Comparison of ENCODE assay signal across 7 cellular contexts in the genomic region with DNA sequence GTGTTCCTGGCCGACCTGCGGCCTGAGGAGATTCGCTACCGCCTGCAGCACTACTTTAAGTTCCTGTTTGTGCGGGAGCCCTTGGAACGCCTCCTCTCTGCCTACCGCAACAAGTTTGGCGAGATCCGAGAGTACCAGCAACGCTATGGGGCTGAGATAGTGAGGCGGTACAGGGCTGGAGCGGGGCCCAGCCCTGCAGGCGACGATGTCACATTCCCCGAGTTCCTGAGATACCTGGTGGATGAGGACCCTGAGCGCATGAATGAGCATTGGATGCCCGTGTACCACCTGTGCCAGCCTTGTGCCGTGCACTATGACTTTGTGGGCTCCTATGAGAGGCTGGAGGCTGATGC. TPM values are rescaled to one million over a fixed set of nuclear protein-coding genes. Genes with fewer than 3 reads are reported as not detected.
DNase-seq lines count a peak whose midpoint lies in the region; ATAC-seq, FAIRE-seq and TF ChIP-seq lines count a peak whose summit lies in the region.

No MANE protein-coding gene starts in this region.

- DNase-seq in activated B cell treated with CpG ODN at 0.5 μM for 24 hours (peak; percentile 23), fibroblast of lung (ENCODE audit: low read depth in 2 of 2) (peak in 1 of 2 donors; percentile 19), neural crest cell (ENCODE audit: low read depth, low spot score) (no peak), GM12891 (ENCODE audit: insufficient read length, low spot score) (no peak), anterior cingulate cortex (lab: John Stamatoyannopoulos, UW) (no peak)

- H4K20me1 ChIP-seq in fibroblast of lung (ENCODE audit: control insufficient read depth, extremely low read depth, insufficient read depth, low read length) = no peaks in the 10 kb centered on the region

- peak overlapping the region; percentile 91 for H2AFZ ChIP-seq in fibroblast of lung (ENCODE audit: low read length)

- peak overlapping the region; percentile 73 for H3K9ac ChIP-seq in fibroblast of lung (ENCODE audit: insufficient read depth, low read length)

- H3K4me1 Mint-ChIP-seq in activated B cell treated with CpG ODN at 0.5 μM for 24 hours (peaks cover 10% of the 10 kb centered on the region), neural crest cell (peaks cover 28% of the 10 kb centered on the region)

- no peak for TF ChIP-seq CTCF in activated B cell treated with CpG ODN at 0.5 μM for 24 hours (IDR thresholded peaks at IDR 0.05)
- no peak for TF ChIP-seq CTCF in fibroblast of lung (conservative IDR thresholded peaks at IDR 0.05 in 1 of 2, IDR thresholded peaks at IDR 0.05 in 1 of 2; ENCODE audit: low read depth in 1 of 2, low read length in 2 of 2)
- no peak for TF ChIP-seq CTCF in neural crest cell (conservative IDR thresholded peaks at IDR 0.05)

- peak overlapping the region; percentile 54 for H3K27ac ChIP-seq in fibroblast of lung (ENCODE audit: insufficient read depth, low read length)

- peak overlapping the region; percentile 76 for H3K27ac Mint-ChIP-seq in activated B cell treated with CpG ODN at 0.5 μM for 24 hours
- peak overlapping the region; percentile 95 for H3K27ac Mint-ChIP-seq in neural crest cell (ENCODE audit: unreplicated experiment)

- TF ChIP-seq POLR2A in GM18505 (IDR thresholded peaks at IDR 0.05; ENCODE audit: borderline replicate concordance, extremely low read depth, insufficient read depth, insufficient read length) (no peak), GM12891 (IDR thresholded peaks at IDR 0.05; ENCODE audit: low read depth, low read length) (no peak)

- CTCF ChIA-PET in activated B cell treated with CpG ODN at 0.5 μM for 24 hours (lab: Charles Lee) = no interaction called here

- ATAC-seq in GM18505 (IDR thresholded peaks at IDR 0.05; ENCODE audit: unreplicated experiment) (peak; percentile 13), HG03095 (IDR thresholded peaks at IDR 0.05; ENCODE audit: unreplicated experiment) (peak; percentile 13), activated B cell treated with CpG ODN at 0.5 μM for 24 hours (ENCODE audit: low read depth) (peak; percentile 16)

- H3K36me3 ChIP-seq in fibroblast of lung (ENCODE audit: control insufficient read depth, insufficient read depth, low read length) = no peaks in the 10 kb centered on the region

- H3K27me3 Mint-ChIP-seq in activated B cell treated with CpG ODN at 0.5 μM for 24 hours (no peaks in the 10 kb centered on the region), neural crest cell (ENCODE audit: low read depth) (no peaks in the 10 kb centered on the region)

- POLR2A ChIA-PET in activated B cell treated with CpG ODN at 0.5 μM for 24 hours (lab: Charles Lee) = interaction anchor here (0.5 kb wide), 1 partner anchor 23 kb away, joined by 3 read pairs; no protein-coding TSS in a partner anchor

- H3K9me3 ChIP-seq in fibroblast of lung (ENCODE audit: control insufficient read depth, insufficient read depth, low read depth, low read length) = no peaks in the 10 kb centered on the region

- no peaks in the 10 kb centered on the region for H3K27me3 ChIP-seq in fibroblast of lung (ENCODE audit: control insufficient read depth, insufficient read depth, low read length)

- H3K4me3 ChIP-seq in fibroblast of lung (replicated peaks in 1 of 4; ENCODE audit: control extremely low read depth in 1 of 4, insufficient read depth in 1 of 4, low read depth in 3 of 4, low read length in 4 of 4) = peak overlapping the region; percentile 68 to 81 (median 74)

- peaks cover 2% of the 10 kb centered on the region for H3K79me2 ChIP-seq in fibroblast of lung (ENCODE audit: control insufficient read depth, insufficient read depth, low read length)

- H3K4me3 Mint-ChIP-seq in activated B cell treated with CpG ODN at 0.5 μM for 24 hours (peak overlapping the region; percentile 88), neural crest cell (peak overlapping the region; percentile 88)

- H3K4me1 ChIP-seq in fibroblast of lung (ENCODE audit: control insufficient read depth, extremely low read depth, insufficient read depth, low read length) = peaks cover 3% of the 10 kb centered on the region

- H3K36me3 Mint-ChIP-seq in activated B cell treated with CpG ODN at 0.5 μM for 24 hours (ENCODE audit: low read depth) = peaks cover 6% of the 10 kb centered on the region
- H3K36me3 Mint-ChIP-seq in neural crest cell (ENCODE audit: low read depth) = no peaks in the 10 kb centered on the region

- peak overlapping the region; percentile 98 for H3K4me2 ChIP-seq in fibroblast of lung (ENCODE audit: extremely low read depth, insufficient read depth, low read length)

- FAIRE-seq in GM12891 (lab: Jason Lieb, UNC) = no peak

- H3K9me3 Mint-ChIP-seq in activated B cell treated with CpG ODN at 0.5 μM for 24 hours (no peaks in the 10 kb centered on the region), neural crest cell (no peaks in the 10 kb centered on the region)

- intact Hi-C loops in activated B cell treated with CpG ODN at 0.5 μM for 24 hours (cut with micrococcal nuclease) = loop anchor here (1.0 to 2.0 kb wide), 3 partner anchors 35 to 113 kb away; partner anchors contain the start of genes CCDC32 and DISP2

TF ChIP-seq in GM12891, 5 proteins besides CTCF, POLR2A, EP300 and RAD21:
- TF ChIP-seq PAX5 (IDR thresholded peaks at IDR 0.05; ENCODE audit: insufficient read depth, low read length, severe bottlenecking) (no peak), POLR2AphosphoS5 (IDR thresholded peaks at IDR 0.05; ENCODE audit: low read depth, low read length) (no peak), POU2F2 (IDR thresholded peaks at IDR 0.05; ENCODE audit: low read depth, low read length) (no peak)

RNA-seq across cellular contexts. Expression of gene CHST14, which starts 1.0 kb away (rescaled TPM):
- total RNA-seq in activated B cell treated with CpG ODN at 0.5 μM for 24 hours = 10.1 and 10.2 TPM in 2 replicates
- total RNA-seq in fibroblast of lung = 6.7 and 7.4 TPM in 2 replicates
- 18.1 and 18.8 TPM in 2 replicates for polyA plus RNA-seq in fibroblast of lung
- polyA plus RNA-seq in fibroblast of lung (2012) = 29.5 and 30.1 TPM in 2 replicates
- 24.2 and 28.1 TPM in 2 replicates for polyA minus RNA-seq in fibroblast of lung (ENCODE audit: low replicate concordance)
- total RNA-seq in neural crest cell = 32.9 and 37.1 TPM in 2 replicates
- 5.3 TPM for polyA plus RNA-seq in GM12891 (2012; ENCODE audit: low read depth, missing spikeins)

RNA-seq across cellular contexts. Expression of gene BAHD1, which starts 31.0 kb away (rescaled TPM):
- total RNA-seq in activated B cell treated with CpG ODN at 0.5 μM for 24 hours (27.5 and 28.4 TPM in 2 replicates), fibroblast of lung (4.4 and 5.6 TPM in 2 replicates), neural crest cell (25.6 and 26.4 TPM in 2 replicates)
- 3.3 and 4.7 TPM in 2 replicates for polyA plus RNA-seq in fibroblast of lung
- polyA plus RNA-seq in fibroblast of lung (2012) = 7.9 and 10.5 TPM in 2 replicates
- polyA minus RNA-seq in fibroblast of lung (ENCODE audit: low replicate concordance) = 9.8 and 14.9 TPM in 2 replicates
- 10.3 TPM for polyA plus RNA-seq in GM12891 (2012; ENCODE audit: low read depth, missing spikeins)
